9 cellular contexts compared by ENCODE assay signal in genomic region chrX:149541521-149542047, GRCh38. TPM values are rescaled to one million over a fixed set of nuclear protein-coding genes. Genes with fewer than 3 reads are reported as not detected.
A peak's percentile ranks its signal among the peaks of the same experiment; 100 is the strongest.
DNase-seq lines count a peak whose midpoint lies in the region; ATAC-seq lines count a peak whose summit lies in the region.
"Had no signal": no experiment of that assay in that cellular context is flagged by ENCODE, and none has a peak within 500 bp of the region (broad histone marks: within the 10 kb centered on the region; RNA-seq: fewer than 3 reads in every experiment).

No MANE protein-coding gene starts in this region.

- peaks cover 2% of the 10 kb centered on the region for H3K36me3 Mint-ChIP-seq in activated naive CD8-positive, alpha-beta T cell treated with anti-CD3 and anti-CD28 coated beads for 36 hours

- H3K9me3 Mint-ChIP-seq in activated naive CD8-positive, alpha-beta T cell treated with anti-CD3 and anti-CD28 coated beads for 36 hours: no peaks in the 10 kb centered on the region

- no peaks in the 10 kb centered on the region for H3K9me3 ChIP-seq in stomach smooth muscle (ENCODE audit: control insufficient read depth in 2 of 2, low read length in 2 of 2)

- no peaks in the 10 kb centered on the region for H3K27me3 Mint-ChIP-seq in activated naive CD8-positive, alpha-beta T cell treated with anti-CD3 and anti-CD28 coated beads for 36 hours

- H3K4me1 ChIP-seq in stomach smooth muscle (ENCODE audit: control insufficient read depth, insufficient read depth, low read length): peaks cover 9% of the 10 kb centered on the region

- H3K27ac ChIP-seq in stomach smooth muscle (ENCODE audit: low read length): peak overlapping the region; percentile 91

- no peak for ATAC-seq in HG03520 (IDR thresholded peaks at IDR 0.05; ENCODE audit: unreplicated experiment)

- H3K27me3 ChIP-seq in stomach smooth muscle (ENCODE audit: control insufficient read depth in 1 of 2, insufficient read depth in 2 of 2, low read length in 2 of 2): no peaks in the 10 kb centered on the region

- DNase-seq in NCI-H82 (lab: John Stamatoyannopoulos, UW): peak; percentile 46
- DNase-seq in NCI-H82 treated with DMSO at 0.1 percent for 48 hours (lab: John Stamatoyannopoulos, UW; ENCODE audit: unreplicated experiment): no peak
- no peak for DNase-seq in activated naive CD8-positive, alpha-beta T cell treated with anti-CD3 and anti-CD28 coated beads for 36 hours
- peak; percentile 58 for DNase-seq in islet precursor cell
- DNase-seq in stimulated activated CD4-positive, alpha-beta T cell treated with anti-CD3 and anti-CD28 coated beads, Interleukin-15, amount 100 ng/mL, for 24 hours: no peak
- no peak for DNase-seq in Ammon's horn (ENCODE audit: low spot score)

- peaks cover 4% of the 10 kb centered on the region for H3K4me1 Mint-ChIP-seq in activated naive CD8-positive, alpha-beta T cell treated with anti-CD3 and anti-CD28 coated beads for 36 hours

- peak overlapping the region; percentile 100 for H3K27ac Mint-ChIP-seq in activated naive CD8-positive, alpha-beta T cell treated with anti-CD3 and anti-CD28 coated beads for 36 hours

- no peaks in the 10 kb centered on the region for H3K36me3 ChIP-seq in stomach smooth muscle (ENCODE audit: control insufficient read depth in 2 of 2, insufficient read depth in 2 of 2, low read length in 2 of 2)

- H3K9ac ChIP-seq in stomach smooth muscle (ENCODE audit: low read length in 2 of 2): peak overlapping the region; percentile 88 to 89

- H3K4me3 ChIP-seq in stomach smooth muscle (ENCODE audit: low read length in 2 of 2): peak overlapping the region; percentile 77 to 81

- H3K4me3 Mint-ChIP-seq in activated naive CD8-positive, alpha-beta T cell treated with anti-CD3 and anti-CD28 coated beads for 36 hours: peak overlapping the region; percentile 97

RNA-seq across cellular contexts. Expression of gene EOLA1, which starts 0.8 kb away (rescaled TPM):
- total RNA-seq in activated naive CD8-positive, alpha-beta T cell treated with anti-CD3 and anti-CD28 coated beads for 36 hours: 10 to 100 TPM; 26.8 to 30.5 TPM

RNA-seq across cellular contexts. Expression of gene HSFX3, which starts 8.1 kb away (rescaled TPM):
- total RNA-seq in activated naive CD8-positive, alpha-beta T cell treated with anti-CD3 and anti-CD28 coated beads for 36 hours: not detected
- total RNA-seq: A172 had no signal

RNA-seq across cellular contexts. Expression of gene IDS, which starts 36.5 kb away (rescaled TPM):
- total RNA-seq in activated naive CD8-positive, alpha-beta T cell treated with anti-CD3 and anti-CD28 coated beads for 36 hours: 10 to 100 TPM; 38.5 to 38.8 TPM

RNA-seq across cellular contexts. Expression of gene MAGEA9B, which starts 45.7 kb away (rescaled TPM):
- not detected for total RNA-seq in activated naive CD8-positive, alpha-beta T cell treated with anti-CD3 and anti-CD28 coated beads for 36 hours
- total RNA-seq: A172 had no signal

RNA-seq across cellular contexts. Expression of gene HSFX2, which starts 53.5 kb away (rescaled TPM):
- not detected for total RNA-seq in activated naive CD8-positive, alpha-beta T cell treated with anti-CD3 and anti-CD28 coated beads for 36 hours
- total RNA-seq: A172 had no signal

Comparison
In these comparisons a context has a peak if more than half of its experiments do, and no peak if none do; other contexts are left out.
1. DNase-seq: peak in NCI-H82 (single experiment) and islet precursor cell (single experiment); none in NCI-H82 treated with DMSO at 0.1 percent for 48 hours (single experiment), activated naive CD8-positive, alpha-beta T cell treated with anti-CD3 and anti-CD28 coated beads for 36 hours (single experiment), stimulated activated CD4-positive, alpha-beta T cell treated with anti-CD3 and anti-CD28 coated beads, Interleukin-15, amount 100 ng/mL, for 24 hours (single experiment) and Ammon's horn (single experiment).